19 cellular contexts compared by ENCODE assay signal in the genomic region with DNA sequence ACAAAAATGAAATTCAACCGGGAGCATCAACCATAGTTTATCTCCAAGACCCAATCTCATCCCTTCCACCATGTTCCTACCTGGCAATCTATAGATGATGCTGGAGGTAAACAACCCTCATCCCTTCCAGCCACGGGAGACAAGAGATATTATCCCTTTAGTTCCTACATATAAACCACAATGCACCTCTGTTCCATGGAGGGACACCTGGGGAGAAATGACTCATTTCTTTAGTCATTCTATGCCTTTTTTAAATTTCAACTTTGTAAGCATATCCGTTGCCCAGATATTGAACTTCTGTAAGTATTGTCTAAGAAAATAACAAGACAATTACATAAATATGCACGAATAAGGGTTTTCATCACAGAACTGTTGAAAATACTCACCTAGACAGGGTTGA. TPM values are rescaled to one million over a fixed set of nuclear protein-coding genes. Genes with fewer than 3 reads are reported as not detected.
DNase-seq lines count a peak whose midpoint lies in the region; ATAC-seq and TF ChIP-seq lines count a peak whose summit lies in the region.
"Had no signal": no experiment of that assay in that cellular context is flagged by ENCODE, and none has a peak within 500 bp of the region (broad histone marks: within the 10 kb centered on the region; RNA-seq: fewer than 3 reads in every experiment).

No MANE protein-coding gene starts in this region.

- intact Hi-C loops in MCF 10A (cut with micrococcal nuclease) = no loop called here
- intact Hi-C loops in mammary epithelial cell (cut with micrococcal nuclease) = no loop called here
- intact Hi-C loops in PC-3 (cut with micrococcal nuclease) = no loop called here
- intact Hi-C loops in left lung (cut with DNase I) = no loop called here

- no peaks in the 10 kb centered on the region for H3K9me3 Mint-ChIP-seq in MCF 10A (ENCODE audit: unreplicated experiment)
- H3K9me3 Mint-ChIP-seq: CD4-positive, CD25-positive, alpha-beta regulatory T cell; CD8-positive, alpha-beta T cell had no signal

- DNase-seq in MCF 10A (ENCODE audit: unreplicated experiment) (peak; percentile 9), mammary epithelial cell (no peak), PC-3 (peak; percentile 46), foreskin keratinocyte (peak in 1 of 2 donors; percentile 33), left lung (no peak), NCI-H1417 treated with DMSO at 0.1 percent for 48 hours (lab: John Stamatoyannopoulos, UW) (no peak)
- DNase-seq: Caco-2; CD4-positive, CD25-positive, alpha-beta regulatory T cell; CD8-positive, alpha-beta T cell; DMS153; DND-41; GOT3; H7; HCEC 1CT had no signal

- ATAC-seq in PC-3 (no peak), foreskin keratinocyte (peak; percentile 68), left lung (no peak), HG03521 (IDR thresholded peaks at IDR 0.05; ENCODE audit: unreplicated experiment) (no peak)
- ATAC-seq: CD8-positive, alpha-beta T cell had no signal

- H3K4me2 ChIP-seq in mammary epithelial cell (ENCODE audit: insufficient read depth, low read depth, low read length) = no peak overlapping the region
- H3K4me2 ChIP-seq in PC-3 (ENCODE audit: low read length) = no peak overlapping the region
- H3K4me2 ChIP-seq: BLaER1 had no signal

- H3K27ac Mint-ChIP-seq in MCF 10A (ENCODE audit: low read depth, unreplicated experiment) = no peak overlapping the region
- H3K27ac Mint-ChIP-seq: B cell; CD4-positive, CD25-positive, alpha-beta regulatory T cell; CD8-positive, alpha-beta T cell had no signal

- peaks cover 13% of the 10 kb centered on the region for H3K27me3 Mint-ChIP-seq in MCF 10A (ENCODE audit: insufficient read depth, unreplicated experiment)
- H3K27me3 Mint-ChIP-seq: B cell had no signal

- dilution Hi-C loops in mammary epithelial cell (cut with HindIII; ENCODE audit: low sequenced_read_pairs) = no loop called here

- POLR2A ChIA-PET in MCF 10A (lab: Yijun Ruan, JAX) = no interaction called here
- POLR2A ChIA-PET in PC-3 (lab: Charles Lee; ENCODE audit: unreplicated experiment) = no interaction called here

- TF ChIP-seq CTCF in MCF 10A (IDR thresholded peaks at IDR 0.05; ENCODE audit: unreplicated experiment) (no peak), mammary epithelial cell (conservative IDR thresholded peaks at IDR 0.05 in 1 of 2, IDR thresholded peaks at IDR 0.05 in 1 of 2; ENCODE audit: extremely low read depth in 1 of 2, insufficient read depth in 1 of 2, low read depth in 1 of 2, low read length in 2 of 2) (no peak), PC-3 (conservative IDR thresholded peaks at IDR 0.05; ENCODE audit: low read depth, low read length) (no peak), foreskin keratinocyte (conservative IDR thresholded peaks at IDR 0.05) (no peak), left lung (IDR thresholded peaks at IDR 0.05) (no peak)

- no peaks in the 10 kb centered on the region for H3K9me3 ChIP-seq in mammary epithelial cell (replicated peaks; ENCODE audit: insufficient read depth, low read length)
- no peaks in the 10 kb centered on the region for H3K9me3 ChIP-seq in PC-3 (ENCODE audit: low read length)
- H3K9me3 ChIP-seq in left lung = no peaks in the 10 kb centered on the region
- H3K9me3 ChIP-seq: BLaER1, Caco-2 had no signal

- no peaks in the 10 kb centered on the region for H3K36me3 ChIP-seq in mammary epithelial cell (ENCODE audit: insufficient read depth, low read length)
- H3K36me3 ChIP-seq in PC-3 (ENCODE audit: low read depth, low read length) = no peaks in the 10 kb centered on the region
- no peaks in the 10 kb centered on the region for H3K36me3 ChIP-seq in left lung
- H3K36me3 ChIP-seq: BLaER1 had no signal

- WGBS in mammary epithelial cell (ENCODE audit: low coverage, missing lambda C conversion rate) = 48% methylated on average over 4 of the region's 4 CpGs

- H3K4me3 ChIP-seq in mammary epithelial cell (replicated peaks in 1 of 3; ENCODE audit: insufficient read depth in 1 of 3, low read depth in 2 of 3, low read length in 3 of 3) = no peak overlapping the region
- no peak overlapping the region for H3K4me3 ChIP-seq in PC-3 (ENCODE audit: low read length)
- no peak overlapping the region for H3K4me3 ChIP-seq in left lung
- H3K4me3 ChIP-seq: BLaER1 had no signal

- H4K20me1 ChIP-seq in mammary epithelial cell (ENCODE audit: insufficient read depth, low read length) (no peaks in the 10 kb centered on the region), PC-3 (ENCODE audit: low read length) (no peaks in the 10 kb centered on the region)
- H4K20me1 ChIP-seq: BLaER1 had no signal

- H3K27ac ChIP-seq in mammary epithelial cell (ENCODE audit: insufficient read depth, low read depth, low read length) (no peak overlapping the region), PC-3 (ENCODE audit: low read length) (no peak overlapping the region), foreskin keratinocyte (no peak overlapping the region), left lung (no peak overlapping the region)
- H3K27ac ChIP-seq: 22Rv1, BLaER1, C4-2B had no signal

- H3K4me1 Mint-ChIP-seq in MCF 10A (ENCODE audit: insufficient read depth, unreplicated experiment) = peaks cover 7% of the 10 kb centered on the region
- H3K4me1 Mint-ChIP-seq: B cell had no signal

- CTCF ChIA-PET in MCF 10A (lab: Yijun Ruan, JAX) (interaction anchor here (1.6 kb wide), 1 partner anchor 9 kb away, joined by 4 read pairs; no protein-coding TSS in a partner anchor), mammary epithelial cell (lab: Charles Lee; ENCODE audit: low non-redundant PET) (no interaction called here), PC-3 (lab: Charles Lee) (no interaction called here)

- H3K36me3 Mint-ChIP-seq in MCF 10A (ENCODE audit: insufficient read depth, unreplicated experiment) = no peaks in the 10 kb centered on the region
- H3K36me3 Mint-ChIP-seq: CD4-positive, CD25-positive, alpha-beta regulatory T cell; CD8-positive, alpha-beta T cell had no signal

- H3K9me2 ChIP-seq in PC-3 (replicated peaks; ENCODE audit: low read length) = no peaks in the 10 kb centered on the region

- BruUV-seq in MCF 10A (replicated peaks; lab: Mats Ljungman, UMichigan) = no TSS peak
- no TSS peak for BruUV-seq in mammary epithelial cell (replicated peaks; lab: Mats Ljungman, UMichigan)
- BruUV-seq in PC-3 (replicated peaks; lab: Mats Ljungman, UMichigan) = no TSS peak

- H2AFZ ChIP-seq in mammary epithelial cell (ENCODE audit: low read depth, low read length) = no peak overlapping the region
- no peak overlapping the region for H2AFZ ChIP-seq in PC-3 (ENCODE audit: low read length)

- in situ Hi-C loops in mammary epithelial cell (cut with MboI; ENCODE audit: low sequenced_read_pairs in 2 of 2) = loop anchor here in 1 of 2 donors (10.0 kb wide), 1 partner anchor 1002 kb away; no protein-coding TSS in a partner anchor

- H3K4me3 Mint-ChIP-seq in MCF 10A (ENCODE audit: unreplicated experiment) = no peak overlapping the region
- H3K4me3 Mint-ChIP-seq: B cell; CD4-positive, CD25-positive, alpha-beta regulatory T cell; CD8-positive, alpha-beta T cell had no signal

- no peaks in the 10 kb centered on the region for H3K4me1 ChIP-seq in mammary epithelial cell (ENCODE audit: insufficient read depth, low read length)
- peaks cover 19% of the 10 kb centered on the region for H3K4me1 ChIP-seq in PC-3 (ENCODE audit: insufficient read depth, low read length)
- H3K4me1 ChIP-seq in foreskin keratinocyte = peaks cover 15% of the 10 kb centered on the region
- no peaks in the 10 kb centered on the region for H3K4me1 ChIP-seq in left lung
- H3K4me1 ChIP-seq: BLaER1, Caco-2 had no signal

- no peaks in the 10 kb centered on the region for H3F3A ChIP-seq in PC-3 (ENCODE audit: low read length, unreplicated experiment)

- no peaks in the 10 kb centered on the region for H3K79me2 ChIP-seq in mammary epithelial cell (ENCODE audit: insufficient read depth, low read length)
- H3K79me2 ChIP-seq in PC-3 (ENCODE audit: low read length) = no peaks in the 10 kb centered on the region

- H3K27me3 ChIP-seq in mammary epithelial cell (ENCODE audit: insufficient read depth, low read length) = no peaks in the 10 kb centered on the region
- H3K27me3 ChIP-seq in PC-3 (ENCODE audit: low read length) = no peaks in the 10 kb centered on the region
- peaks cover 13% of the 10 kb centered on the region for H3K27me3 ChIP-seq in foreskin keratinocyte
- H3K27me3 ChIP-seq in left lung = peaks cover 0 to 30% of the 10 kb centered on the region in 2 donors
- H3K27me3 ChIP-seq: BLaER1 had no signal

- H3K9ac ChIP-seq in mammary epithelial cell (ENCODE audit: insufficient read depth, low read length) (no peak overlapping the region), PC-3 (ENCODE audit: low read length) (no peak overlapping the region)
- H3K9ac ChIP-seq: BLaER1 had no signal

RNA-seq across cellular contexts. Expression of gene SFMBT2, which starts 15.5 kb away (rescaled TPM):
- total RNA-seq in MCF 10A (2022) = 5.8 and 7.4 TPM in 2 replicates
- 1 to 10 TPM; 1.5 to 2.2 TPM for total RNA-seq in mammary epithelial cell
- polyA plus RNA-seq in mammary epithelial cell = 0.09 TPM
- not detected for polyA minus RNA-seq in mammary epithelial cell
- total RNA-seq in PC-3 (2014; rRNA removed) = 1.9 and 2.1 TPM in 2 replicates
- 1.2 and 1.4 TPM in 2 replicates for total RNA-seq in foreskin keratinocyte
- polyA plus RNA-seq in foreskin keratinocyte = 0.20 and 0.27 TPM in 2 replicates
- 10 to 100 TPM in 1 of 2 donors, 1 to 10 TPM in 1; 6.0 to 12.6 TPM for total RNA-seq in left lung
- total RNA-seq: Caco-2 had no signal

Comparison
In these comparisons a context has a peak if more than half of its experiments do, and no peak if none do; other contexts are left out.
1. DNase-seq: peak in MCF 10A (single experiment) and PC-3 (single experiment); none in mammary epithelial cell (single experiment), left lung (0 of 2) and NCI-H1417 treated with DMSO at 0.1 percent for 48 hours (single experiment).